12 cellular contexts compared by ENCODE assay signal in genomic region chrX:44915361-44915868, GRCh38. TPM values are rescaled to one million over a fixed set of nuclear protein-coding genes. Genes with fewer than 3 reads are reported as not detected.
DNase-seq lines count a peak whose midpoint lies in the region; ATAC-seq and TF ChIP-seq lines count a peak whose summit lies in the region.
"Had no signal": no experiment of that assay in that cellular context is flagged by ENCODE, and none has a peak within 500 bp of the region (broad histone marks: within the 10 kb centered on the region; RNA-seq: fewer than 3 reads in every experiment).

No MANE protein-coding gene starts in this region.

- H3K36me3 ChIP-seq in skeletal muscle satellite cell (ENCODE audit: insufficient read depth, low read length) = no peaks in the 10 kb centered on the region
- no peaks in the 10 kb centered on the region for H3K36me3 ChIP-seq in spleen

- intact Hi-C loops in spleen (cut with DNase I; ENCODE audit: low total_unique reads) = no loop called here

- H3K4me2 ChIP-seq in skeletal muscle satellite cell (ENCODE audit: low read length) = peak overlapping the region; percentile 59

- H3K36me3 Mint-ChIP-seq in activated naive CD8-positive, alpha-beta T cell = no peaks in the 10 kb centered on the region
- H3K36me3 Mint-ChIP-seq in activated naive CD8-positive, alpha-beta T cell treated with anti-CD3 and anti-CD28 coated beads, Interleukin-2, amount 50 U/mL, for 24 hours (ENCODE audit: low read depth) = peaks cover 4% of the 10 kb centered on the region

- H3K27ac ChIP-seq in spleen = peak overlapping the region in 4 of 8 donors; percentile 9 to 53 (median 47)

- H3K4me3 ChIP-seq in fibroblast of villous mesenchyme (ENCODE audit: low read depth, low read length) (peak overlapping the region; percentile 48), skeletal muscle satellite cell (ENCODE audit: low read length) (peak overlapping the region; percentile 42), spleen (peak overlapping the region in 1 of 8 donors; percentile 15)

- H3K9me3 ChIP-seq in skeletal muscle satellite cell (replicated peaks; ENCODE audit: low read length) (no peaks in the 10 kb centered on the region), spleen (peaks cover 0 to 9% (median 0%) of the 10 kb centered on the region in 8 donors)

- H3K27ac Mint-ChIP-seq in activated naive CD8-positive, alpha-beta T cell = peak overlapping the region; percentile 59
- H3K27ac Mint-ChIP-seq in activated naive CD8-positive, alpha-beta T cell treated with anti-CD3 and anti-CD28 coated beads, Interleukin-2, amount 50 U/mL, for 24 hours = no peak overlapping the region
- H3K27ac Mint-ChIP-seq: type B pancreatic cell had no signal

- no peak for ATAC-seq in activated naive CD8-positive, alpha-beta T cell treated with anti-CD3 and anti-CD28 coated beads, Interleukin-2, amount 50 U/mL, for 24 hours
- ATAC-seq in SK-N-SH treated with all-trans-retinoic acid at 6 μM for 48 hours = peak; percentile 54
- no peak for ATAC-seq in HG02870 (IDR thresholded peaks at IDR 0.05; ENCODE audit: unreplicated experiment)

- no peak for DNase-seq in activated naive CD8-positive, alpha-beta T cell treated with anti-CD3 and anti-CD28 coated beads, Interleukin-2, amount 50 U/mL, for 24 hours
- DNase-seq in fibroblast of villous mesenchyme (ENCODE audit: low read depth) = peak; percentile 73
- DNase-seq in NCI-H446 treated with DMSO at 0.1 percent for 48 hours (lab: John Stamatoyannopoulos, UW) = no peak
- DNase-seq in spleen = no peak
- DNase-seq: aorta, NCI-H1436 treated with DMSO at 0.1 percent for 48 hours, T-helper 2 cell had no signal

- peaks cover 13% of the 10 kb centered on the region for H3K4me1 ChIP-seq in skeletal muscle satellite cell (ENCODE audit: control insufficient read depth, insufficient read depth, low read length)
- peaks cover 19 to 73% (median 45%) of the 10 kb centered on the region in 6 donors for H3K4me1 ChIP-seq in spleen

- no peaks in the 10 kb centered on the region for H3K9me3 Mint-ChIP-seq in activated naive CD8-positive, alpha-beta T cell (ENCODE audit: low read depth)
- no peaks in the 10 kb centered on the region for H3K9me3 Mint-ChIP-seq in activated naive CD8-positive, alpha-beta T cell treated with anti-CD3 and anti-CD28 coated beads, Interleukin-2, amount 50 U/mL, for 24 hours
- H3K9me3 Mint-ChIP-seq: type B pancreatic cell had no signal

- H3K4me1 Mint-ChIP-seq in activated naive CD8-positive, alpha-beta T cell (ENCODE audit: low read depth) = peaks cover 59% of the 10 kb centered on the region
- H3K4me1 Mint-ChIP-seq in activated naive CD8-positive, alpha-beta T cell treated with anti-CD3 and anti-CD28 coated beads, Interleukin-2, amount 50 U/mL, for 24 hours = peaks cover 53% of the 10 kb centered on the region

- peak overlapping the region; percentile 16 for H3K9ac ChIP-seq in skeletal muscle satellite cell (ENCODE audit: low read depth, low read length)

- TF ChIP-seq CTCF in fibroblast of villous mesenchyme (IDR thresholded peaks at IDR 0.05; ENCODE audit: insufficient read depth, low read depth, low read length) = no peak
- TF ChIP-seq CTCF in spleen (IDR thresholded peaks at IDR 0.05 in 8 of 11, conservative IDR thresholded peaks at IDR 0.05 in 3 of 11) = no peak

- no peak for TF ChIP-seq POLR2A in spleen (IDR thresholded peaks at IDR 0.05)

- H3K27me3 ChIP-seq in skeletal muscle satellite cell (ENCODE audit: control insufficient read depth, insufficient read depth, low read length) (no peaks in the 10 kb centered on the region), spleen (replicated peaks in 1 of 7) (no peaks in the 10 kb centered on the region)

- 23 to 51% (median 46%) methylated on average over 8 of the region's 8 CpGs for whole genome bisulfite sequencing in spleen, 5 donors

- no peaks in the 10 kb centered on the region for H3K27me3 Mint-ChIP-seq in activated naive CD8-positive, alpha-beta T cell
- H3K27me3 Mint-ChIP-seq in activated naive CD8-positive, alpha-beta T cell treated with anti-CD3 and anti-CD28 coated beads, Interleukin-2, amount 50 U/mL, for 24 hours = no peaks in the 10 kb centered on the region
- H3K27me3 Mint-ChIP-seq: type B pancreatic cell had no signal

- no peak overlapping the region for H3K4me3 Mint-ChIP-seq in activated naive CD8-positive, alpha-beta T cell
- no peak overlapping the region for H3K4me3 Mint-ChIP-seq in activated naive CD8-positive, alpha-beta T cell treated with anti-CD3 and anti-CD28 coated beads, Interleukin-2, amount 50 U/mL, for 24 hours
- H3K4me3 Mint-ChIP-seq: type B pancreatic cell had no signal

TF ChIP-seq in SK-N-SH treated with all-trans-retinoic acid at 6 μM for 48 hours, 23 proteins besides CTCF, POLR2A, EP300 and RAD21:
- TF ChIP-seq POU6F1 (CRISPR knock-in tag; IDR thresholded peaks at IDR 0.05; ENCODE audit: borderline replicate concordance, low read depth) (no peak), ZFP3 (CRISPR knock-in tag; IDR thresholded peaks at IDR 0.05) (0 out of 2 replicates have a peak, but pooled peaks have one; percentile 55)

RNA-seq across cellular contexts. Expression of gene KDM6A, which starts 42.4 kb away (rescaled TPM):
- total RNA-seq in fibroblast of villous mesenchyme (24.2 and 27.6 TPM in 2 replicates), spleen (10 to 100 TPM; 32.1 to 68.2 (median 51.2) TPM)
- total RNA-seq in skeletal muscle satellite cell (2012; rRNA removed) = 11.8 and 17.2 TPM in 2 replicates
- polyA plus RNA-seq in spleen = 10 to 100 TPM in 1 of 3 donors, 1 to 10 TPM in 2; 8.0 to 16.0 (median 8.2) TPM
